In genomic region chr6:38876470-38876869, GRCh38 we compare ENCODE assay signal across 10 cellular contexts.
DNase-seq lines count a peak whose midpoint lies in the region; ATAC-seq and TF ChIP-seq lines count a peak whose summit lies in the region.
"Had no signal": no experiment of that assay in that cellular context is flagged by ENCODE, and none has a peak within 500 bp of the region (broad histone marks: within the 10 kb centered on the region; RNA-seq: fewer than 3 reads in every experiment).

No MANE protein-coding gene starts in this region.

- no peak overlapping the region for H3K27ac ChIP-seq in A673 (ENCODE audit: low read depth, low read length, poor library complexity, severe bottlenecking)
- H3K27ac ChIP-seq: C4-2B had no signal

- H3K27ac Mint-ChIP-seq in activated naive CD8-positive, alpha-beta T cell treated with anti-CD3 and anti-CD28 coated beads for 36 hours, result peak overlapping the region; percentile 95
- no peak overlapping the region for H3K27ac Mint-ChIP-seq in Calu3 (ENCODE audit: unreplicated experiment)

- intact Hi-C loops in Calu3 (cut with micrococcal nuclease; ENCODE audit: unreplicated experiment) (no loop called here), A673 (cut with micrococcal nuclease; ENCODE audit: unreplicated experiment) (no loop called here)

- no peak for ATAC-seq in HG03521 (IDR thresholded peaks at IDR 0.05; ENCODE audit: unreplicated experiment)

- no peak overlapping the region for H3K4me3 ChIP-seq in A673 (ENCODE audit: low read depth, low read length, poor library complexity, severe bottlenecking)

- peaks cover 6% of the 10 kb centered on the region for H3K36me3 Mint-ChIP-seq in activated naive CD8-positive, alpha-beta T cell treated with anti-CD3 and anti-CD28 coated beads for 36 hours
- no peaks in the 10 kb centered on the region for H3K36me3 Mint-ChIP-seq in Calu3 (ENCODE audit: insufficient read depth, unreplicated experiment)

- peak overlapping the region; percentile 71 for H3K4me3 Mint-ChIP-seq in activated naive CD8-positive, alpha-beta T cell treated with anti-CD3 and anti-CD28 coated beads for 36 hours
- no peak overlapping the region for H3K4me3 Mint-ChIP-seq in Calu3 (ENCODE audit: low read depth, unreplicated experiment)

- H3K4me1 Mint-ChIP-seq in activated naive CD8-positive, alpha-beta T cell treated with anti-CD3 and anti-CD28 coated beads for 36 hours, result peaks cover 25% of the 10 kb centered on the region
- H3K4me1 Mint-ChIP-seq in Calu3 (ENCODE audit: low read depth, unreplicated experiment), result no peaks in the 10 kb centered on the region

- peak; percentile 42 for DNase-seq in CD1c-positive myeloid dendritic cell (ENCODE audit: extremely low spot score)
- peak; percentile 43 for DNase-seq in M059J (ENCODE audit: low read depth)
- peak; percentile 42 for DNase-seq in activated naive CD8-positive, alpha-beta T cell treated with anti-CD3 and anti-CD28 coated beads for 36 hours
- DNase-seq in midbrain (lab: John Stamatoyannopoulos, UW), result peak; percentile 65
- no peak for DNase-seq in Calu3
- no peak for DNase-seq in A673 (ENCODE audit: low spot score)
- DNase-seq in NCI-H510A (lab: John Stamatoyannopoulos, UW), result no peak
- DNase-seq: NCI-H82 had no signal

- H3K9me3 ChIP-seq in A673 (ENCODE audit: low read depth, low read length, poor library complexity, severe bottlenecking), result no peaks in the 10 kb centered on the region

- no peaks in the 10 kb centered on the region for H3K36me3 ChIP-seq in A673 (ENCODE audit: insufficient read depth, low read length, poor library complexity, severe bottlenecking)

- CTCF ChIA-PET in Calu3 (lab: Charles Lee) (interaction anchor here (0.5 kb wide), 1 partner anchor 135 kb away, joined by 5 read pairs; no protein-coding TSS in a partner anchor), A673 (lab: Charles Lee) (no interaction called here)

- no peak for TF ChIP-seq CTCF in Calu3 (IDR thresholded peaks at IDR 0.05; ENCODE audit: unreplicated experiment)
- no peak for TF ChIP-seq CTCF in A673 (conservative IDR thresholded peaks at IDR 0.05; ENCODE audit: low read depth, low read length)

- BruUV-seq in Calu3 (replicated peaks; lab: Mats Ljungman, UMichigan), result no TSS peak
- BruUV-seq in A673 (replicated peaks; lab: Mats Ljungman, UMichigan), result no TSS peak

- H3K4me1 ChIP-seq in A673 (ENCODE audit: insufficient read depth, low read length, poor library complexity, severe bottlenecking), result no peaks in the 10 kb centered on the region

- peaks cover 11% of the 10 kb centered on the region for H3K27me3 ChIP-seq in A673 (replicated peaks; ENCODE audit: insufficient read depth, low read depth, low read length, poor library complexity)

- POLR2A ChIA-PET in A673 (lab: Charles Lee; ENCODE audit: low non-redundant PET), result no interaction called here

- peaks cover 10% of the 10 kb centered on the region for H3K9me3 Mint-ChIP-seq in activated naive CD8-positive, alpha-beta T cell treated with anti-CD3 and anti-CD28 coated beads for 36 hours
- H3K9me3 Mint-ChIP-seq in Calu3 (ENCODE audit: low read depth, unreplicated experiment), result no peaks in the 10 kb centered on the region

- peaks cover 3% of the 10 kb centered on the region for H3K27me3 Mint-ChIP-seq in activated naive CD8-positive, alpha-beta T cell treated with anti-CD3 and anti-CD28 coated beads for 36 hours
- H3K27me3 Mint-ChIP-seq in Calu3 (ENCODE audit: unreplicated experiment), result no peaks in the 10 kb centered on the region

Comparison
In these comparisons a context has a peak if more than half of its experiments do, and no peak if none do; other contexts are left out.
1. DNase-seq: peak in CD1c-positive myeloid dendritic cell (single experiment), M059J (single experiment), activated naive CD8-positive, alpha-beta T cell treated with anti-CD3 and anti-CD28 coated beads for 36 hours (single experiment) and midbrain (single experiment); none in Calu3 (single experiment), A673 (single experiment) and NCI-H510A (single experiment).